22 cellular contexts compared by ENCODE assay signal in the genomic region with DNA sequence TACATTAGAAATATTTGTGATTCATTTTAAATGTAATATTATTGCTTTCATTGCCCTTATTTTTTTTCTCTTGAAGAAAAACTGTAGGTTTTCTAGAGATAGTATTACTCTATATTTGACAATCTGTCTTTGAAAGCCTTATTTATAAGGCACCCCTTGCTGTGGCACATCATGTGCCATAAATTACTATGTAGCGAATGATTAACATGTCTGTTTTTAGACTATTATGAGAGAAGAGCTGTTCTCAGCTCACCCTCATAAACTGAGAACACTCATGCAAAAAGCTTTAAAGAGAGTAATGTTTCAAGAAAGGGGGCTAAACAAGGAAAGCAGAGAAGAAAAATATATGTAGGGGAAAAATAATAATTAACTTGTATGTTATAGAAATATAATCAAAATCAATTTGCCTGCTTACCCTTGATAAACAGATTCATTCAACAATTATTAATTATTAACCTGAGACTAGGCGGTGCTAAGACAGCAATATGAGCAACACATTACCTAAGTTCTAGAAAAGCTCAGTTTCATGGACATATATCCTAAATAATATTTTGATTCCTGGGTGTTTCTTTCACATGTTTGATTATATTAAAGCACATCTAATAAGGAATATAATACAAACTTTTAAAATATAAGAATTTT.
A peak's percentile ranks its signal among the peaks of the same experiment; 100 is the strongest.
DNase-seq lines count a peak whose midpoint lies in the region; ATAC-seq, FAIRE-seq and TF ChIP-seq lines count a peak whose summit lies in the region.
"Had no signal": no experiment of that assay in that cellular context is flagged by ENCODE, and none has a peak within 500 bp of the region (broad histone marks: within the 10 kb centered on the region; RNA-seq: fewer than 3 reads in every experiment).

No MANE protein-coding gene starts in this region.

- POLR2A ChIA-PET in activated CD8-positive, alpha-beta T cell treated with anti-CD3 and anti-CD28 coated beads, Interleukin-2, amount 10 ng/mL, durations not matched to agents 7 days and 5 days (lab: Charles Lee), result interaction anchor here (0.5 to 0.7 kb wide), 2 partner anchors 8 to 137 kb away, joined by 3 read pairs; no protein-coding TSS in a partner anchor

- ATAC-seq in gastrocnemius medialis (peak in 1 of 2 donors; percentile 54), HG03439 (IDR thresholded peaks at IDR 0.05; ENCODE audit: unreplicated experiment) (no peak)
- ATAC-seq in activated CD8-positive, alpha-beta T cell treated with anti-CD3 and anti-CD28 coated beads, Interleukin-2, amount 10 ng/mL, durations not matched to agents 7 days and 5 days, result no peak
- ATAC-seq: GM12878, HCT116 had no signal

- no peaks in the 10 kb centered on the region for H3K4me1 Mint-ChIP-seq in activated CD8-positive, alpha-beta T cell treated with anti-CD3 and anti-CD28 coated beads, Interleukin-2, amount 10 ng/mL, durations not matched to agents 7 days and 5 days (ENCODE audit: low read depth)

- H3K4me3 ChIP-seq in gastrocnemius medialis, result no peak overlapping the region
- H3K4me3 ChIP-seq: GM12878, SK-N-MC had no signal

- no peaks in the 10 kb centered on the region for H3K27me3 ChIP-seq in gastrocnemius medialis

- intact Hi-C loops in gastrocnemius medialis (cut with DNase I; ENCODE audit: low total_unique reads), result no loop called here

- H3K9me3 Mint-ChIP-seq in activated CD8-positive, alpha-beta T cell treated with anti-CD3 and anti-CD28 coated beads, Interleukin-2, amount 10 ng/mL, durations not matched to agents 7 days and 5 days (ENCODE audit: insufficient read depth), result no peaks in the 10 kb centered on the region

- H3K27ac Mint-ChIP-seq in activated CD8-positive, alpha-beta T cell treated with anti-CD3 and anti-CD28 coated beads, Interleukin-2, amount 10 ng/mL, durations not matched to agents 7 days and 5 days, result no peak overlapping the region

- TF ChIP-seq CTCF in gastrocnemius medialis (IDR thresholded peaks at IDR 0.05 in 4 of 5, conservative IDR thresholded peaks at IDR 0.05 in 1 of 5), result no peak

- peaks cover 12 to 19% of the 10 kb centered on the region in 2 donors for H3K4me1 ChIP-seq in gastrocnemius medialis

- H3K27me3 Mint-ChIP-seq in activated CD8-positive, alpha-beta T cell treated with anti-CD3 and anti-CD28 coated beads, Interleukin-2, amount 10 ng/mL, durations not matched to agents 7 days and 5 days (ENCODE audit: low read depth), result no peaks in the 10 kb centered on the region

- peaks cover 0 to 22% of the 10 kb centered on the region in 2 donors for H3K36me3 ChIP-seq in gastrocnemius medialis

- CTCF ChIA-PET in activated CD8-positive, alpha-beta T cell treated with anti-CD3 and anti-CD28 coated beads, Interleukin-2, amount 10 ng/mL, durations not matched to agents 7 days and 5 days (lab: Charles Lee), result no interaction called here

- no peaks in the 10 kb centered on the region for H3K9me3 ChIP-seq in gastrocnemius medialis

- TF ChIP-seq POLR2A in gastrocnemius medialis (IDR thresholded peaks at IDR 0.05), result no peak

- DNase-seq in DMS53 (lab: John Stamatoyannopoulos, UW) (peak; percentile 4), DMS53 treated with DMSO at 0.1 percent for 48 hours (lab: John Stamatoyannopoulos, UW; ENCODE audit: unreplicated experiment) (no peak), RCC 7860 (ENCODE audit: low spot score) (no peak), kidney glomerular epithelial cell (lab: John Stamatoyannopoulos, UW) (peak; percentile 19), gastrocnemius medialis (no peak), KBM-7 (no peak)
- DNase-seq in activated CD8-positive, alpha-beta T cell treated with anti-CD3 and anti-CD28 coated beads, Interleukin-2, amount 10 ng/mL, durations not matched to agents 7 days and 5 days, result no peak
- DNase-seq: 8988T; COR-L47; Karpas-422; MV-4-11; NCI-H146; NCI-H2227 treated with DMSO at 0.1 percent for 48 hours; NCI-H524 treated with DMSO at 0.1 percent for 48 hours; NK-92 treated with Interleukin-12 subunit alpha and Interleukin-12 subunit beta, amount 100 ng/mL, for 24 hours had no signal

- peak; percentile 61 for FAIRE-seq in RCC 7860 (lab: Jason Lieb, UNC)
- FAIRE-seq: GM12878, GM18507 had no signal

- H3K27ac ChIP-seq in gastrocnemius medialis, result peak overlapping the region in 3 of 4 donors; percentile 9 to 59 (median 40)
- H3K27ac ChIP-seq: C4-2B, HL-60, SK-N-MC had no signal

- in situ Hi-C loops in gastrocnemius medialis (cut with MboI; ENCODE audit: low sequenced_read_pairs in 4 of 4) (no loop called here), KBM-7 (cut with MboI; ENCODE audit: low pct_unique_long_range_greater_than_20kb, low sequenced_read_pairs) (no loop called here)

- H3K4me3 Mint-ChIP-seq in activated CD8-positive, alpha-beta T cell treated with anti-CD3 and anti-CD28 coated beads, Interleukin-2, amount 10 ng/mL, durations not matched to agents 7 days and 5 days, result no peak overlapping the region

- H3K36me3 Mint-ChIP-seq in activated CD8-positive, alpha-beta T cell treated with anti-CD3 and anti-CD28 coated beads, Interleukin-2, amount 10 ng/mL, durations not matched to agents 7 days and 5 days (ENCODE audit: low read depth), result peaks cover 8% of the 10 kb centered on the region

Comparison
In these comparisons a context has a peak if more than half of its experiments do, and no peak if none do; other contexts are left out.
1. DNase-seq: peak in DMS53 (single experiment) and kidney glomerular epithelial cell (single experiment); none in DMS53 treated with DMSO at 0.1 percent for 48 hours (single experiment), RCC 7860 (single experiment), gastrocnemius medialis (0 of 2), activated CD8-positive, alpha-beta T cell treated with anti-CD3 and anti-CD28 coated beads, Interleukin-2, amount 10 ng/mL, durations not matched to agents 7 days and 5 days (single experiment) and KBM-7 (single experiment).